Comparison of ENCODE assay signal across 28 cellular contexts in the genomic region with DNA sequence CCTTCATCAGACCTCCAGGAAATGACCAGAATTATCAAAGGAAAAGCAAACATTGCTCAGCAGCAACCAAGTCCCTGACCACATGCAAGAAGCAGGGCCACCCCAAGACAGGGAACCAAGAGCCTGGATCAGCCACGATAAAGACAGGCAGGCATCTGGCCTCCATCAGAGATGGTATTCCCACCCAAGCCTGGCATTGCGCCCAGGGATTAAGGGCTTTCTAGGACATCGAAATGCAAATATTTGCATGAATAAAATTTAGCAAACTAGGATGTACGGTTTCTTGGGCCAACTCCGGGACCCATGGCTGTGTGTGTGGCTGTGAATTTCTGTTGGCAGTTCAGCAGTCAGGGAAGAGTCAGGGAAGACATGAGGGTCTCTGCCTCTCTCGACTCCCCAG.
DNase-seq lines count a peak whose midpoint lies in the region; ATAC-seq, FAIRE-seq and TF ChIP-seq lines count a peak whose summit lies in the region.
"Had no signal": no experiment of that assay in that cellular context is flagged by ENCODE, and none has a peak within 500 bp of the region (broad histone marks: within the 10 kb centered on the region; RNA-seq: fewer than 3 reads in every experiment).

No MANE protein-coding gene starts in this region.

- H3K4me1 ChIP-seq in astrocyte (ENCODE audit: insufficient read depth, low read length) (peaks cover 32% of the 10 kb centered on the region), HepG2 (ENCODE audit: insufficient read depth, low read length) (peaks cover 11% of the 10 kb centered on the region; the same call in 1 of the 2 replicates), mesendoderm (ENCODE audit: control insufficient read depth, low read depth, low read length) (no peaks in the 10 kb centered on the region), heart left ventricle (no peaks in the 10 kb centered on the region)
- H3K4me1 ChIP-seq: body of pancreas, colonic mucosa, transverse colon had no signal

- no peak overlapping the region for H2BK120ac ChIP-seq in mesendoderm (ENCODE audit: low read depth, low read length)

- peaks cover 49% of the 10 kb centered on the region for H3K4me1 Mint-ChIP-seq in astrocyte (ENCODE audit: low read depth, unreplicated experiment)

- no peaks in the 10 kb centered on the region for H3K79me2 ChIP-seq in astrocyte (ENCODE audit: insufficient read depth, low read length)
- no peaks in the 10 kb centered on the region for H3K79me2 ChIP-seq in HepG2 (ENCODE audit: insufficient read depth, low read length)
- H3K79me2 ChIP-seq in mesendoderm (ENCODE audit: control insufficient read depth, insufficient read depth, low read length): no peaks in the 10 kb centered on the region

- no peak overlapping the region for H3K4me3 Mint-ChIP-seq in astrocyte (ENCODE audit: unreplicated experiment)
- H3K4me3 Mint-ChIP-seq: CD4-positive, alpha-beta T cell; endodermal cell had no signal

- H3K56ac ChIP-seq in mesendoderm (ENCODE audit: low read length): no peak overlapping the region

- peak overlapping the region; percentile 60 for H3K4me2 ChIP-seq in astrocyte (ENCODE audit: low read length)
- no peak overlapping the region for H3K4me2 ChIP-seq in HepG2 (ENCODE audit: low read depth, low read length)
- H3K4me2 ChIP-seq in mesendoderm (ENCODE audit: low read length): no peak overlapping the region

- H2BK15ac ChIP-seq in mesendoderm (replicated peaks; ENCODE audit: low read depth): no peak overlapping the region

- no peak overlapping the region for H2AK5ac ChIP-seq in mesendoderm (ENCODE audit: low read length)

- H4K5ac ChIP-seq in mesendoderm (ENCODE audit: low read length): no peak overlapping the region

- no peak overlapping the region for H4K8ac ChIP-seq in mesendoderm (ENCODE audit: low read depth, low read length)

- CTCF ChIA-PET in HepG2 (lab: Yijun Ruan, JAX; ENCODE audit: low intra/inter-chr PET ratio, low total read pairs): no interaction called here

- H3K27me3 ChIP-seq in astrocyte (ENCODE audit: insufficient read depth, low read length) (no peaks in the 10 kb centered on the region), HepG2 (ENCODE audit: control insufficient read depth in 1 of 2, insufficient read depth in 2 of 2, low read length in 2 of 2) (no peaks in the 10 kb centered on the region; a peak in 1 of 5 replicates), mesendoderm (ENCODE audit: insufficient read depth, low read length, poor library complexity) (no peaks in the 10 kb centered on the region), heart left ventricle (peaks cover 0 to 7% (median 0%) of the 10 kb centered on the region in 9 donors)
- H3K27me3 ChIP-seq: body of pancreas, colonic mucosa, transverse colon had no signal

- H2BK5ac ChIP-seq in mesendoderm (ENCODE audit: low read length): no peak overlapping the region

- H2AFZ ChIP-seq in astrocyte (ENCODE audit: low read depth, low read length) (peak overlapping the region; percentile 6), HepG2 (ENCODE audit: low read length) (no peak overlapping the region)

- H3K9ac ChIP-seq in astrocyte (ENCODE audit: low read length): no peak overlapping the region
- no peak overlapping the region for H3K9ac ChIP-seq in HepG2 (ENCODE audit: insufficient read depth, low read depth, low read length)
- no peak overlapping the region for H3K9ac ChIP-seq in mesendoderm (ENCODE audit: low read length)

- H3K36me3 ChIP-seq in astrocyte (ENCODE audit: insufficient read depth, low read length) (no peaks in the 10 kb centered on the region), HepG2 (replicated peaks in 1 of 2; ENCODE audit: control insufficient read depth in 1 of 2, insufficient read depth in 2 of 2, low read length in 2 of 2) (no peaks in the 10 kb centered on the region), mesendoderm (ENCODE audit: control insufficient read depth, insufficient read depth, low read length) (no peaks in the 10 kb centered on the region), heart left ventricle (no peaks in the 10 kb centered on the region)
- H3K36me3 ChIP-seq: colonic mucosa, lower lobe of right lung, transverse colon had no signal

- no peak for TF ChIP-seq RAD21 in HepG2 (CRISPR knock-in tag; IDR thresholded peaks at IDR 0.05)

- ATAC-seq in HepG2 (no peak), HG03565 (IDR thresholded peaks at IDR 0.05; ENCODE audit: unreplicated experiment) (no peak), left cardiac atrium (no peak), heart left ventricle (no peak)
- ATAC-seq: body of pancreas; lower lobe of right lung; sciatic nerve; stimulated activated naive CD8-positive, alpha-beta T cell treated with anti-CD3 and anti-CD28 coated beads, Interleukin-15, Interleukin-2, amounts not matched to agents 100 U/mL and 50 U/mL, for 24 hours had no signal

- FAIRE-seq in astrocyte (lab: Jason Lieb, UNC): no peak
- FAIRE-seq in HepG2 (lab: Jason Lieb, UNC): no peak
- FAIRE-seq: TTC549 had no signal

- H3K9me3 ChIP-seq in astrocyte (ENCODE audit: insufficient read depth, low read depth, low read length) (no peaks in the 10 kb centered on the region), HepG2 (ENCODE audit: low read length) (no peaks in the 10 kb centered on the region), heart left ventricle (peaks cover 0 to under 1% (median 0%) of the 10 kb centered on the region in 12 donors)
- H3K9me3 ChIP-seq: body of pancreas, colonic mucosa, lower lobe of right lung, transverse colon had no signal

- TF ChIP-seq POLR2A in HepG2 (IDR thresholded peaks at IDR 0.05; ENCODE audit: insufficient read depth in 1 of 2, low read depth in 2 of 2, low read length in 2 of 2) (no peak), heart left ventricle (IDR thresholded peaks at IDR 0.05) (no peak)

- peak; percentile 46 for DNase-seq in AG10803 (ENCODE audit: low read depth)
- peak; percentile 71 for DNase-seq in HS-27A (ENCODE audit: low read depth)
- DNase-seq in astrocyte (ENCODE audit: low read depth): peak; percentile 16
- peak; percentile 9 for DNase-seq in HepG2 (ENCODE audit: low spot score)
- no peak for DNase-seq in mesendoderm
- no peak for DNase-seq in left cardiac atrium
- no peak for DNase-seq in heart left ventricle
- DNase-seq: activated CD4-positive, alpha-beta T cell treated with anti-CD3 and anti-CD28 coated beads for 4 hours; activated naive CD4-positive, alpha-beta T cell treated with anti-CD3 and anti-CD28 coated beads, Interleukin-2, amount 50 U/mL, for 16 hours; body of pancreas; CD4-positive, alpha-beta T cell; colonic mucosa; DMS79 treated with DMSO at 0.1 percent for 48 hours; endodermal cell; H7; hypothalamus; islet precursor cell; lower lobe of right lung; NCI-H1417 treated with DMSO at 0.1 percent for 48 hours; NCI-H748 treated with DMSO at 0.1 percent for 48 hours; OCI-M1; Right ventricle myocardium superior; stimulated activated CD4-positive, alpha-beta T cell treated with anti-CD3 and anti-CD28 coated beads, Interleukin-1b, Interleukin-23, amount 100 ng/mL, for 48 hours; stimulated activated naive CD8-positive, alpha-beta T cell treated with anti-CD3 and anti-CD28 coated beads, Interleukin-15, Interleukin-2, amounts not matched to agents 100 U/mL and 50 U/mL, for 24 hours; transverse colon had no signal

- in situ Hi-C loops in HepG2 (cut with HindIII; ENCODE audit: extremely low pct_ligation_motif_present, low pct_unique_long_range_greater_than_20kb): no loop called here

- H3K23ac ChIP-seq in mesendoderm (ENCODE audit: low read length): no peak overlapping the region

- TF ChIP-seq EP300 in HepG2 (IDR thresholded peaks at IDR 0.05; ENCODE audit: low read depth in 2 of 2, low read length in 2 of 2) (no peak), HepG2 (CRISPR knock-in tag; IDR thresholded peaks at IDR 0.05; ENCODE audit: borderline replicate concordance) (no peak)

- no peaks in the 10 kb centered on the region for H3K27me3 Mint-ChIP-seq in astrocyte (ENCODE audit: low read depth, unreplicated experiment)

- POLR2A ChIA-PET in HepG2 (lab: Yijun Ruan, JAX): interaction anchor here (1.4 kb wide), 1 partner anchor 34 kb away, joined by 4 read pairs; no protein-coding TSS in a partner anchor

- H3K4me3 ChIP-seq in AG10803 (ENCODE audit: low read length) (no peak overlapping the region), astrocyte (ENCODE audit: insufficient read depth, low read depth, low read length) (no peak overlapping the region), HepG2 (replicated peaks in 1 of 3; ENCODE audit: insufficient read depth in 1 of 3, low read depth in 2 of 3, low read length in 3 of 3) (no peak overlapping the region), mesendoderm (ENCODE audit: low read length) (no peak overlapping the region), heart left ventricle (no peak overlapping the region)
- H3K4me3 ChIP-seq: body of pancreas, colonic mucosa, lower lobe of right lung, transverse colon had no signal

- H3K36me3 Mint-ChIP-seq in astrocyte (ENCODE audit: low read depth, unreplicated experiment): no peaks in the 10 kb centered on the region

- H4K20me1 ChIP-seq in astrocyte (ENCODE audit: insufficient read depth, low read length): no peaks in the 10 kb centered on the region
- no peaks in the 10 kb centered on the region for H4K20me1 ChIP-seq in HepG2 (ENCODE audit: insufficient read depth, low read length)

- H3K4ac ChIP-seq in mesendoderm (ENCODE audit: low read depth, low read length): no peak overlapping the region

- H3K27ac ChIP-seq in astrocyte (ENCODE audit: low read depth, low read length) (no peak overlapping the region), HepG2 (ENCODE audit: extremely low read length, insufficient read depth, low read length) (no peak overlapping the region), mesendoderm (ENCODE audit: low read depth, low read length) (no peak overlapping the region), heart left ventricle (no peak overlapping the region)
- H3K27ac ChIP-seq: colonic mucosa, lower lobe of right lung, transverse colon had no signal

- peaks cover 12% of the 10 kb centered on the region for H3K9me3 Mint-ChIP-seq in astrocyte (ENCODE audit: unreplicated experiment)
- H3K9me3 Mint-ChIP-seq: CD4-positive, alpha-beta T cell; endodermal cell had no signal

- no peaks in the 10 kb centered on the region for H3K79me1 ChIP-seq in mesendoderm (ENCODE audit: low read length)

- no peak overlapping the region for H3K18ac ChIP-seq in mesendoderm (ENCODE audit: low read length)

- intact Hi-C loops in HepG2 (cut with micrococcal nuclease; ENCODE audit: unreplicated experiment) (no loop called here), left cardiac atrium (cut with DNase I) (no loop called here), heart left ventricle (cut with DNase I) (no loop called here)

- BruUV-seq in HepG2 (replicated peaks; lab: Mats Ljungman, UMichigan): no TSS peak

- 22% methylated on average over 6 of the region's 6 CpGs for WGBS in HepG2 (ENCODE audit: low lambda C conversion rate)
- no CpG with 5 or more reads among the region's 6 CpGs for WGBS in mesendoderm (ENCODE audit: extremely low coverage, insufficient coverage, low lambda C conversion rate)
- WGBS in heart left ventricle, 4 donors: 59 to 85% (median 68%) methylated on average over 6 of the region's 6 CpGs

- TF ChIP-seq CTCF in AG10803 (conservative IDR thresholded peaks at IDR 0.05; ENCODE audit: low read length) (no peak), astrocyte (IDR thresholded peaks at IDR 0.05; ENCODE audit: insufficient read depth, low read depth, low read length) (no peak), HepG2 (CRISPR knock-in tag; IDR thresholded peaks at IDR 0.05) (no peak), heart left ventricle (IDR thresholded peaks at IDR 0.05) (no peak)

- peak overlapping the region; percentile 86 for H3K27ac Mint-ChIP-seq in astrocyte (ENCODE audit: unreplicated experiment)
- H3K27ac Mint-ChIP-seq: CD4-positive, alpha-beta T cell; endodermal cell had no signal

Comparison
In these comparisons a context has a peak if more than half of its experiments do, and no peak if none do; other contexts are left out.
1. DNase-seq: peak in AG10803 (single experiment), HS-27A (single experiment), astrocyte (single experiment) and HepG2 (single experiment); none in mesendoderm (single experiment), left cardiac atrium (single experiment) and heart left ventricle (0 of 5).